19 cellular contexts compared by ENCODE assay signal in genomic region chr7:27912751-27913150, GRCh38.
DNase-seq lines count a peak whose midpoint lies in the region; ATAC-seq, FAIRE-seq and TF ChIP-seq lines count a peak whose summit lies in the region.
"Had no signal": no experiment of that assay in that cellular context is flagged by ENCODE, and none has a peak within 500 bp of the region (broad histone marks: within the 10 kb centered on the region; RNA-seq: fewer than 3 reads in every experiment).

No MANE protein-coding gene starts in this region.

- no peak for TF ChIP-seq CTCF in GM23338 (conservative IDR thresholded peaks at IDR 0.05; ENCODE audit: low read depth in 2 of 2)
- no peak for TF ChIP-seq CTCF in H1 (IDR thresholded peaks at IDR 0.05; ENCODE audit: control extremely low read depth in 1 of 3, insufficient read depth in 1 of 3, low read depth in 1 of 3, low read length in 3 of 3)
- TF ChIP-seq CTCF in neural progenitor cell (IDR thresholded peaks at IDR 0.05): no peak

- H3K4me2 ChIP-seq in GM23338 (peak overlapping the region; percentile 6; the same call in 1 of the 2 replicates), H1 (ENCODE audit: insufficient read depth in 1 of 2, low read depth in 2 of 2, low read length in 2 of 2) (no peak overlapping the region), neural progenitor cell (no peak overlapping the region)
- H3K4me2 ChIP-seq: BLaER1 had no signal

- H2BK120ac ChIP-seq in H1 (replicated peaks; ENCODE audit: low read depth, low read length): no peak overlapping the region

- H3K9ac ChIP-seq in H1 (replicated peaks in 1 of 4; ENCODE audit: extremely low read depth in 1 of 4, low read depth in 3 of 4, low read length in 3 of 4): no peak overlapping the region
- H3K9ac ChIP-seq in neural progenitor cell: no peak overlapping the region
- H3K9ac ChIP-seq: BLaER1 had no signal

- POLR2A ChIA-PET in H1 (lab: Charles Lee; ENCODE audit: partially characterized antibody): no interaction called here

- no peaks in the 10 kb centered on the region for H3K23me2 ChIP-seq in H1 (ENCODE audit: low read depth, low read length)

- H2AK5ac ChIP-seq in H1 (ENCODE audit: low read depth, low read length): peak overlapping the region; percentile 79; the same call in 1 of the 2 replicates

- 0 out of 2 replicates have a peak, but pooled peaks cover 3% of the 10 kb centered on the region for H3K9me2 ChIP-seq in GM23338 (ENCODE audit: insufficient read depth)

- H4K5ac ChIP-seq in H1 (ENCODE audit: insufficient read length, low read depth, low read length): peak overlapping the region; percentile 41

- 92% methylated on average over 7 of the region's 7 CpGs; no CpG with 5 or more reads in 1 of the 2 experiments for WGBS in H1 (ENCODE audit: extremely low coverage in 1 of 2, insufficient coverage in 1 of 2, insufficient read length in 1 of 2, insufficient replicate concordance in 2 of 2, low coverage in 1 of 2, low lambda C conversion rate in 2 of 2, missing lambda C conversion rate in 1 of 2), 2 experiments

- H2BK12ac ChIP-seq in H1 (ENCODE audit: low read depth, low read length): peak overlapping the region; percentile 97; the same call in 1 of the 2 replicates

- no peak overlapping the region for H4K8ac ChIP-seq in H1 (ENCODE audit: extremely low read depth, insufficient read depth, low read length)

- H3K27ac ChIP-seq in GM23338 (ENCODE audit: low read depth): peak overlapping the region; percentile 76
- peak overlapping the region; percentile 63; the same call in 1 of the 2 replicates for H3K27ac ChIP-seq in H1 (ENCODE audit: low read depth, low read length)
- no peak overlapping the region for H3K27ac ChIP-seq in neural progenitor cell
- H3K27ac ChIP-seq: BLaER1 had no signal

- CTCF ChIA-PET in H1 (lab: Charles Lee; ENCODE audit: partially characterized antibody): interaction anchor here (0.5 kb wide), 1 partner anchor 262 kb away, joined by 3 read pairs; no protein-coding TSS in a partner anchor

- no peaks in the 10 kb centered on the region for H3F3A ChIP-seq in GM23338 (replicated peaks; ENCODE audit: low read depth)
- H3F3A ChIP-seq in neural progenitor cell (ENCODE audit: low read depth): peaks cover 27% of the 10 kb centered on the region

- H3K27me3 ChIP-seq in GM23338 (ENCODE audit: insufficient read depth) (no peaks in the 10 kb centered on the region), H1 (replicated peaks in 1 of 4; ENCODE audit: control insufficient read depth in 3 of 4, extremely low read depth in 1 of 4, insufficient read depth in 3 of 4, low read length in 3 of 4) (no peaks in the 10 kb centered on the region), neural progenitor cell (no peaks in the 10 kb centered on the region)
- H3K27me3 ChIP-seq: BLaER1 had no signal

- H3K9me3 ChIP-seq in H1 (ENCODE audit: insufficient read depth in 2 of 2, low read depth in 1 of 2, low read length in 1 of 2): peaks cover 0 to 4% of the 10 kb centered on the region in 2 experiments; a peak in 1 of 4 replicates
- no peaks in the 10 kb centered on the region for H3K9me3 ChIP-seq in neural progenitor cell (ENCODE audit: low read depth)

- ATAC-seq in GM23338 (no peak), HG02981 (IDR thresholded peaks at IDR 0.05; ENCODE audit: unreplicated experiment) (no peak), GM21423 (IDR thresholded peaks at IDR 0.05; ENCODE audit: unreplicated experiment) (no peak), HG02571 (IDR thresholded peaks at IDR 0.05; ENCODE audit: unreplicated experiment) (no peak)

- H3K36me3 Mint-ChIP-seq in GM23338 (ENCODE audit: low read depth) (peaks cover 6% of the 10 kb centered on the region; the same call in 1 of the 3 replicates), neural progenitor cell (no peaks in the 10 kb centered on the region)

- peak overlapping the region; percentile 89 for H3K18ac ChIP-seq in H1 (ENCODE audit: extremely low read depth, low read length)

- H3K9me3 Mint-ChIP-seq in GM23338 (0 out of 3 replicates have a peak, but pooled peaks cover 2% of the 10 kb centered on the region), neural progenitor cell (peaks cover 6% of the 10 kb centered on the region)
- H3K9me3 Mint-ChIP-seq: CD4-positive, CD25-positive, alpha-beta regulatory T cell; HFFc6; IgD-negative memory B cell had no signal

- no peak overlapping the region for H3K56ac ChIP-seq in H1 (replicated peaks; ENCODE audit: insufficient read length, low read depth, low read length)

- H3K79me1 ChIP-seq in H1 (ENCODE audit: low read depth, low read length): no peaks in the 10 kb centered on the region

- no peak for TF ChIP-seq EP300 in H1 (IDR thresholded peaks at IDR 0.05; ENCODE audit: borderline replicate concordance in 1 of 2, low read depth in 2 of 2, low read length in 2 of 2)

- H4K20me1 ChIP-seq in GM23338 (replicated peaks; ENCODE audit: insufficient read depth): no peaks in the 10 kb centered on the region
- H4K20me1 ChIP-seq in H1 (replicated peaks in 1 of 2; ENCODE audit: control insufficient read depth in 1 of 2, insufficient read depth in 2 of 2, low read length in 2 of 2): no peaks in the 10 kb centered on the region
- H4K20me1 ChIP-seq in neural progenitor cell (ENCODE audit: low read depth): no peaks in the 10 kb centered on the region
- H4K20me1 ChIP-seq: BLaER1 had no signal

- H3K27ac Mint-ChIP-seq in GM23338 (peak overlapping the region; percentile 57; the same call in 1 of the 2 replicates), neural progenitor cell (no peak overlapping the region)
- H3K27ac Mint-ChIP-seq: CD4-positive, CD25-positive, alpha-beta regulatory T cell; HFFc6; IgD-negative memory B cell had no signal

- TF ChIP-seq POLR2A in H1 (IDR thresholded peaks at IDR 0.05; ENCODE audit: control extremely low read depth in 1 of 2, low read depth in 2 of 2, low read length in 2 of 2): no peak

- DNase-seq in GM23338 (ENCODE audit: low spot score): no peak
- peak; percentile 61 for DNase-seq in LHCN-M2 (ENCODE audit: low read depth)
- no peak for DNase-seq in H1 (ENCODE audit: low read depth in 1 of 2, low spot score in 2 of 2)
- DNase-seq in neural progenitor cell (ENCODE audit: low spot score): no peak
- no peak for DNase-seq in NAMALWA (ENCODE audit: low spot score)
- DNase-seq: 8988T; AML-193; CD4-positive, CD25-positive, alpha-beta regulatory T cell; DMS53; GF-D8; GOT3; HCEC 1CT; HFFc6 had no signal

- no peak overlapping the region; the same call in 1 of the 2 replicates for H2BK15ac ChIP-seq in H1 (ENCODE audit: low read length)

- H3K4me1 ChIP-seq in GM23338 (ENCODE audit: insufficient read depth) (peaks cover 46% of the 10 kb centered on the region), H1 (replicated peaks in 1 of 4; ENCODE audit: control insufficient read depth in 3 of 4, insufficient read depth in 4 of 4, low read length in 3 of 4) (peaks cover 18 to 27% (median 22%) of the 10 kb centered on the region in 4 experiments), neural progenitor cell (peaks cover 47% of the 10 kb centered on the region)

- no peak for TF ChIP-seq RAD21 in H1 (IDR thresholded peaks at IDR 0.05 in 1 of 2, conservative IDR thresholded peaks at IDR 0.05 in 1 of 2; ENCODE audit: low read depth in 2 of 2, low read length in 2 of 2)

- peak overlapping the region; percentile 6 for H4K91ac ChIP-seq in H1 (replicated peaks; ENCODE audit: insufficient read length, low read length)

- FAIRE-seq in H1 (lab: Jason Lieb, UNC): no peak
- FAIRE-seq: GM18507 had no signal

- no peaks in the 10 kb centered on the region for H3K36me3 ChIP-seq in GM23338 (ENCODE audit: insufficient read depth)
- H3K36me3 ChIP-seq in H1 (ENCODE audit: control insufficient read depth in 2 of 4, insufficient read depth in 4 of 4, low read length in 3 of 4): no peaks in the 10 kb centered on the region
- no peaks in the 10 kb centered on the region for H3K36me3 ChIP-seq in neural progenitor cell
- H3K36me3 ChIP-seq: BLaER1 had no signal

- no peak overlapping the region for H3K14ac ChIP-seq in H1 (ENCODE audit: insufficient read length)

- H3K27me3 Mint-ChIP-seq in GM23338 (ENCODE audit: insufficient read depth, low read depth, poor library complexity): peaks cover 2% of the 10 kb centered on the region
- no peaks in the 10 kb centered on the region for H3K27me3 Mint-ChIP-seq in neural progenitor cell (ENCODE audit: insufficient read depth, low read depth)
- H3K27me3 Mint-ChIP-seq: CD4-positive, CD25-positive, alpha-beta regulatory T cell; IgD-negative memory B cell had no signal

- H3K4me1 Mint-ChIP-seq in GM23338: peaks cover 61% of the 10 kb centered on the region
- peaks cover 26% of the 10 kb centered on the region for H3K4me1 Mint-ChIP-seq in neural progenitor cell

- H2BK5ac ChIP-seq in H1 (ENCODE audit: low read depth, low read length): peak overlapping the region; percentile 73; the same call in 1 of the 2 replicates

- H3K4me3 ChIP-seq in GM23338 (no peak overlapping the region), H1 (ENCODE audit: extremely low read depth in 1 of 4, insufficient read depth in 2 of 4, low read depth in 3 of 4, low read length in 4 of 4) (no peak overlapping the region), neural progenitor cell (no peak overlapping the region)
- H3K4me3 ChIP-seq: BLaER1 had no signal

- H2BK20ac ChIP-seq in H1 (ENCODE audit: low read length): peak overlapping the region; percentile 97

- H3K4me3 Mint-ChIP-seq in GM23338 (no peak overlapping the region), neural progenitor cell (no peak overlapping the region)
- H3K4me3 Mint-ChIP-seq: CD4-positive, CD25-positive, alpha-beta regulatory T cell; HFFc6; IgD-negative memory B cell had no signal

- H3K79me2 ChIP-seq in GM23338 (replicated peaks; ENCODE audit: insufficient read depth): no peaks in the 10 kb centered on the region
- no peaks in the 10 kb centered on the region for H3K79me2 ChIP-seq in H1 (ENCODE audit: control insufficient read depth in 1 of 2, insufficient read depth in 2 of 2, low read length in 2 of 2)
- H3K79me2 ChIP-seq in neural progenitor cell (ENCODE audit: low read depth): no peaks in the 10 kb centered on the region

- no peak overlapping the region for H3K23ac ChIP-seq in H1 (ENCODE audit: insufficient read length)

- H3K4ac ChIP-seq in H1 (replicated peaks; ENCODE audit: insufficient read length, low read depth, low read length): no peak overlapping the region

- H2AFZ ChIP-seq in GM23338 (no peak overlapping the region), H1 (ENCODE audit: low read length) (no peak overlapping the region), neural progenitor cell (replicated peaks) (peak overlapping the region; percentile 71)

TF ChIP-seq in GM23338, 12 proteins besides CTCF, POLR2A, EP300 and RAD21:
- TF ChIP-seq EZH2phosphoT487 (IDR thresholded peaks at IDR 0.05; ENCODE audit: unreplicated experiment): no peak

TF ChIP-seq in H1, 55 proteins besides CTCF, POLR2A, EP300 and RAD21 (continues in another document):
- TF ChIP-seq USF2 (IDR thresholded peaks at IDR 0.05; ENCODE audit: low read length): no peak
- TF ChIP-seq SP1 (IDR thresholded peaks at IDR 0.05; ENCODE audit: low read depth, low read length): no peak
